3 cellular contexts compared by ENCODE assay signal in the genomic region with DNA sequence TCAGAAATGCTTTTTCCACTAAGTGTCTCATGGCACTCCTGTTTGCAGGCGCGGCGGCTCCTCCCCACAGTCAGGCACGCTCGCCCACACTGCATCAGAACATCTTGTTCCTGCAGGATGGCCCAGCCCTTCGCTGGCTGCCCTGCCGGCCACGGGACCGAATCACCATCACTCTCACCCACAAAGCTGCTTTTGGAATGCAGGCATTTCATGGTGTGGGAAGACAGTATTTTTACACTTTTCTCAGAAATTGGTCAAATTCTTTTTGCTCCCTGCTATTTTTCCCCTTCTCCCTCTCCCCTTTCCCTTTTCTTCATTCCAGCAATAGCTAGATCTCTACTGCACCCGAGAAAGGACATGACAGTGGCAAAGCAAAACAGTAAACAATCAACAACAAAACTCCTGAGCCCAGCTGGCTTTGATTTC.
TF ChIP-seq lines count a peak whose summit lies in the region.

No MANE protein-coding gene starts in this region.

TF ChIP-seq in liver, 16 proteins besides CTCF, POLR2A, EP300 and RAD21 (continued from another document):
- TF ChIP-seq FOXA1 (IDR thresholded peaks at IDR 0.05) (no peak), ATF3 (IDR thresholded peaks at IDR 0.05) (no peak), SP1 (IDR thresholded peaks at IDR 0.05) (peak; percentile 46), NR2F2 (IDR thresholded peaks at IDR 0.05) (peak; percentile 48), GABPA (IDR thresholded peaks at IDR 0.05 in 1 of 2, conservative IDR thresholded peaks at IDR 0.05 in 1 of 2) (no peak)

TF ChIP-seq in HepG2, 621 proteins besides CTCF, POLR2A, EP300 and RAD21:
- TF ChIP-seq, protein P1, sequence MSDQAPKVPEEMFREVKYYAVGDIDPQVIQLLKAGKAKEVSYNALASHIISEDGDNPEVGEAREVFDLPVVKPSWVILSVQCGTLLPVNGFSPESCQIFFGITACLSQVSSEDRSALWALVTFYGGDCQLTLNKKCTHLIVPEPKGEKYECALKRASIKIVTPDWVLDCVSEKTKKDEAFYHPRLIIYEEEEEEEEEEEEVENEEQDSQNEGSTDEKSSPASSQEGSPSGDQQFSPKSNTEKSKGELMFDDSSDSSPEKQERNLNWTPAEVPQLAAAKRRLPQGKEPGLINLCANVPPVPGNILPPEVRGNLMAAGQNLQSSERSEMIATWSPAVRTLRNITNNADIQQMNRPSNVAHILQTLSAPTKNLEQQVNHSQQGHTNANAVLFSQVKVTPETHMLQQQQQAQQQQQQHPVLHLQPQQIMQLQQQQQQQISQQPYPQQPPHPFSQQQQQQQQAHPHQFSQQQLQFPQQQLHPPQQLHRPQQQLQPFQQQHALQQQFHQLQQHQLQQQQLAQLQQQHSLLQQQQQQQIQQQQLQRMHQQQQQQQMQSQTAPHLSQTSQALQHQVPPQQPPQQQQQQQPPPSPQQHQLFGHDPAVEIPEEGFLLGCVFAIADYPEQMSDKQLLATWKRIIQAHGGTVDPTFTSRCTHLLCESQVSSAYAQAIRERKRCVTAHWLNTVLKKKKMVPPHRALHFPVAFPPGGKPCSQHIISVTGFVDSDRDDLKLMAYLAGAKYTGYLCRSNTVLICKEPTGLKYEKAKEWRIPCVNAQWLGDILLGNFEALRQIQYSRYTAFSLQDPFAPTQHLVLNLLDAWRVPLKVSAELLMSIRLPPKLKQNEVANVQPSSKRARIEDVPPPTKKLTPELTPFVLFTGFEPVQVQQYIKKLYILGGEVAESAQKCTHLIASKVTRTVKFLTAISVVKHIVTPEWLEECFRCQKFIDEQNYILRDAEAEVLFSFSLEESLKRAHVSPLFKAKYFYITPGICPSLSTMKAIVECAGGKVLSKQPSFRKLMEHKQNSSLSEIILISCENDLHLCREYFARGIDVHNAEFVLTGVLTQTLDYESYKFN (CRISPR knock-in tag; conservative IDR thresholded peaks at IDR 0.05): no peak
- TF ChIP-seq TCF12 (IDR thresholded peaks at IDR 0.05) (no peak), TCF12 (CRISPR knock-in tag; IDR thresholded peaks at IDR 0.05) (no peak), ZNF776 (CRISPR knock-in tag; IDR thresholded peaks at IDR 0.05) (no peak), SOX6 (IDR thresholded peaks at IDR 0.05) (no peak), SOX6 (CRISPR knock-in tag; IDR thresholded peaks at IDR 0.05) (no peak), ZNF350 (CRISPR knock-in tag; IDR thresholded peaks at IDR 0.05; ENCODE audit: borderline replicate concordance, low read depth) (no peak), ZNF33B (CRISPR knock-in tag; IDR thresholded peaks at IDR 0.05) (no peak), ZNF550 (CRISPR knock-in tag; IDR thresholded peaks at IDR 0.05; ENCODE audit: borderline replicate concordance) (no peak), ZNF781 (CRISPR knock-in tag; IDR thresholded peaks at IDR 0.05; ENCODE audit: borderline replicate concordance, not compliant biosample characterization) (no peak)
- TF ChIP-seq, protein P2, sequence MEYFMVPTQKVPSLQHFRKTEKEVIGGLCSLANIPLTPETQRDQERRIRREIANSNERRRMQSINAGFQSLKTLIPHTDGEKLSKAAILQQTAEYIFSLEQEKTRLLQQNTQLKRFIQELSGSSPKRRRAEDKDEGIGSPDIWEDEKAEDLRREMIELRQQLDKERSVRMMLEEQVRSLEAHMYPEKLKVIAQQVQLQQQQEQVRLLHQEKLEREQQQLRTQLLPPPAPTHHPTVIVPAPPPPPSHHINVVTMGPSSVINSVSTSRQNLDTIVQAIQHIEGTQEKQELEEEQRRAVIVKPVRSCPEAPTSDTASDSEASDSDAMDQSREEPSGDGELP (IDR thresholded peaks at IDR 0.05; ENCODE audit: borderline replicate concordance, low read depth): no peak
- TF ChIP-seq, protein P3, sequence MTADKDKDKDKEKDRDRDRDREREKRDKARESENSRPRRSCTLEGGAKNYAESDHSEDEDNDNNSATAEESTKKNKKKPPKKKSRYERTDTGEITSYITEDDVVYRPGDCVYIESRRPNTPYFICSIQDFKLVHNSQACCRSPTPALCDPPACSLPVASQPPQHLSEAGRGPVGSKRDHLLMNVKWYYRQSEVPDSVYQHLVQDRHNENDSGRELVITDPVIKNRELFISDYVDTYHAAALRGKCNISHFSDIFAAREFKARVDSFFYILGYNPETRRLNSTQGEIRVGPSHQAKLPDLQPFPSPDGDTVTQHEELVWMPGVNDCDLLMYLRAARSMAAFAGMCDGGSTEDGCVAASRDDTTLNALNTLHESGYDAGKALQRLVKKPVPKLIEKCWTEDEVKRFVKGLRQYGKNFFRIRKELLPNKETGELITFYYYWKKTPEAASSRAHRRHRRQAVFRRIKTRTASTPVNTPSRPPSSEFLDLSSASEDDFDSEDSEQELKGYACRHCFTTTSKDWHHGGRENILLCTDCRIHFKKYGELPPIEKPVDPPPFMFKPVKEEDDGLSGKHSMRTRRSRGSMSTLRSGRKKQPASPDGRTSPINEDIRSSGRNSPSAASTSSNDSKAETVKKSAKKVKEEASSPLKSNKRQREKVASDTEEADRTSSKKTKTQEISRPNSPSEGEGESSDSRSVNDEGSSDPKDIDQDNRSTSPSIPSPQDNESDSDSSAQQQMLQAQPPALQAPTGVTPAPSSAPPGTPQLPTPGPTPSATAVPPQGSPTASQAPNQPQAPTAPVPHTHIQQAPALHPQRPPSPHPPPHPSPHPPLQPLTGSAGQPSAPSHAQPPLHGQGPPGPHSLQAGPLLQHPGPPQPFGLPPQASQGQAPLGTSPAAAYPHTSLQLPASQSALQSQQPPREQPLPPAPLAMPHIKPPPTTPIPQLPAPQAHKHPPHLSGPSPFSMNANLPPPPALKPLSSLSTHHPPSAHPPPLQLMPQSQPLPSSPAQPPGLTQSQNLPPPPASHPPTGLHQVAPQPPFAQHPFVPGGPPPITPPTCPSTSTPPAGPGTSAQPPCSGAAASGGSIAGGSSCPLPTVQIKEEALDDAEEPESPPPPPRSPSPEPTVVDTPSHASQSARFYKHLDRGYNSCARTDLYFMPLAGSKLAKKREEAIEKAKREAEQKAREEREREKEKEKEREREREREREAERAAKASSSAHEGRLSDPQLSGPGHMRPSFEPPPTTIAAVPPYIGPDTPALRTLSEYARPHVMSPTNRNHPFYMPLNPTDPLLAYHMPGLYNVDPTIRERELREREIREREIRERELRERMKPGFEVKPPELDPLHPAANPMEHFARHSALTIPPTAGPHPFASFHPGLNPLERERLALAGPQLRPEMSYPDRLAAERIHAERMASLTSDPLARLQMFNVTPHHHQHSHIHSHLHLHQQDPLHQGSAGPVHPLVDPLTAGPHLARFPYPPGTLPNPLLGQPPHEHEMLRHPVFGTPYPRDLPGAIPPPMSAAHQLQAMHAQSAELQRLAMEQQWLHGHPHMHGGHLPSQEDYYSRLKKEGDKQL (CRISPR knock-in tag; IDR thresholded peaks at IDR 0.05; ENCODE audit: low read depth): no peak

TF ChIP-seq in HEK293T, 16 proteins besides CTCF, POLR2A, EP300 and RAD21 (continued from another document):
- no peak for TF ChIP-seq PKNOX1 (IDR thresholded peaks at IDR 0.05)
- TF ChIP-seq BHLHE40 (IDR thresholded peaks at IDR 0.05; ENCODE audit: borderline replicate concordance): no peak
- no peak for TF ChIP-seq LEF1 (IDR thresholded peaks at IDR 0.05; ENCODE audit: borderline replicate concordance)
- no peak for TF ChIP-seq ELF4 (IDR thresholded peaks at IDR 0.05)
- TF ChIP-seq SP1 (IDR thresholded peaks at IDR 0.05): no peak
- TF ChIP-seq HDGF (IDR thresholded peaks at IDR 0.05; ENCODE audit: borderline replicate concordance): no peak
- no peak for TF ChIP-seq FOXK2 (IDR thresholded peaks at IDR 0.05)
- TF ChIP-seq TARDBP (IDR thresholded peaks at IDR 0.05): no peak
TF ChIP-seq in HEK293T: peak in this region for 0.
